ENCODE assay signal across 1 cellular context in the genomic region with DNA sequence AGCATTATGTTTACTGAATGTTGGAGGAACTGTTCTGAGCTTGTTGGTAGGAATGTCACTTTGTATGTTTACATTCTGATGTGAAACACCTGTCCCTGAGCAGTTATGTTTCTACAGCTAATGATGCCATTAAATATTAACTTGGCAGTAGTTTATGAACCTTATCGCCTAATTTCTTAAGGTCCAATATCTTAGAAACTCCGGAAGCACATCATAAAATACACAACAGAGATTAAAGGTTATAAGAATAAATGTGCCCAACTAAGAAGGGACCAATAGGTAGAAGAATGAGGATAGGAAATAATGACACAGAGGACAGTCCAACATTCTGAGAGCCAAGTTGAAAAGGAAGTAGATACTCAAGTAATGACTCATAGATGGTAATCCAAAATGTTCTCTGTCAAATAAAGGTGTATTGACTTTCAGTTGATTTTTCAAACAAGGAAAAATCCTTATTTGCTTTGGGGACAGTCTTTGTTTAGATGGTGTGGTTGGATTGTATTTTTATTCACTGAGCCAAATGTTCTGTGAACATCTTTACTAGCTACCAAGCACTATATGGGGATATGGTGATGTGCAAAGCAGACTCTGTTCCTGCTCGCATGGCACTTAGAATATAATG.
A peak's percentile ranks its signal among the peaks of the same experiment; 100 is the strongest.
TF ChIP-seq lines count a peak whose summit lies in the region.

No MANE protein-coding gene starts in this region.

TF ChIP-seq in HEK293, 187 proteins besides CTCF, POLR2A, EP300 and RAD21 (continued from another document):
- TF ChIP-seq, protein P1, sequence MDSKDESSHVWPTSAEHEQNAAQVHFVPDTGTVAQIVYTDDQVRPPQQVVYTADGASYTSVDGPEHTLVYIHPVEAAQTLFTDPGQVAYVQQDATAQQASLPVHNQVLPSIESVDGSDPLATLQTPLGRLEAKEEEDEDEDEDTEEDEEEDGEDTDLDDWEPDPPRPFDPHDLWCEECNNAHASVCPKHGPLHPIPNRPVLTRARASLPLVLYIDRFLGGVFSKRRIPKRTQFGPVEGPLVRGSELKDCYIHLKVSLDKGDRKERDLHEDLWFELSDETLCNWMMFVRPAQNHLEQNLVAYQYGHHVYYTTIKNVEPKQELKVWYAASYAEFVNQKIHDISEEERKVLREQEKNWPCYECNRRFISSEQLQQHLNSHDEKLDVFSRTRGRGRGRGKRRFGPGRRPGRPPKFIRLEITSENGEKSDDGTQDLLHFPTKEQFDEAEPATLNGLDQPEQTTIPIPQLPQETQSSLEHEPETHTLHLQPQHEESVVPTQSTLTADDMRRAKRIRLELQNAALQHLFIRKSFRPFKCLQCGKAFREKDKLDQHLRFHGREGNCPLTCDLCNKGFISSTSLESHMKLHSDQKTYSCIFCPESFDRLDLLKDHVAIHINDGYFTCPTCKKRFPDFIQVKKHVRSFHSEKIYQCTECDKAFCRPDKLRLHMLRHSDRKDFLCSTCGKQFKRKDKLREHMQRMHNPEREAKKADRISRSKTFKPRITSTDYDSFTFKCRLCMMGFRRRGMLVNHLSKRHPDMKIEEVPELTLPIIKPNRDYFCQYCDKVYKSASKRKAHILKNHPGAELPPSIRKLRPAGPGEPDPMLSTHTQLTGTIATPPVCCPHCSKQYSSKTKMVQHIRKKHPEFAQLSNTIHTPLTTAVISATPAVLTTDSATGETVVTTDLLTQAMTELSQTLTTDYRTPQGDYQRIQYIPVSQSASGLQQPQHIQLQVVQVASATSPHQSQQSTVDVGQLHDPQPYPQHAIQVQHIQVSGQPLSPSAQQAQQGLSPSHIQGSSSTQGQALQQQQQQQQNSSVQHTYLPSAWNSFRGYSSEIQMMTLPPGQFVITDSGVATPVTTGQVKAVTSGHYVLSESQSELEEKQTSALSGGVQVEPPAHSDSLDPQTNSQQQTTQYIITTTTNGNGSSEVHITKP (tag by site-specific recombination; IDR thresholded peaks at IDR 0.05): peak; percentile 41; the same call in 1 of the 2 replicates
- TF ChIP-seq TSHZ1 (tag by site-specific recombination; IDR thresholded peaks at IDR 0.05; ENCODE audit: borderline replicate concordance): no peak
- 0 out of 2 replicates have a peak, but pooled peaks have one; percentile 20 for TF ChIP-seq PRDM1 (tag by site-specific recombination; IDR thresholded peaks at IDR 0.05)
- no peak for TF ChIP-seq ZBTB6 (tag by site-specific recombination; IDR thresholded peaks at IDR 0.05)
- no peak for TF ChIP-seq ZNF529 (tag by site-specific recombination; IDR thresholded peaks at IDR 0.05; ENCODE audit: insufficient replicate concordance)
